22 cellular contexts compared by ENCODE assay signal in the genomic region with DNA sequence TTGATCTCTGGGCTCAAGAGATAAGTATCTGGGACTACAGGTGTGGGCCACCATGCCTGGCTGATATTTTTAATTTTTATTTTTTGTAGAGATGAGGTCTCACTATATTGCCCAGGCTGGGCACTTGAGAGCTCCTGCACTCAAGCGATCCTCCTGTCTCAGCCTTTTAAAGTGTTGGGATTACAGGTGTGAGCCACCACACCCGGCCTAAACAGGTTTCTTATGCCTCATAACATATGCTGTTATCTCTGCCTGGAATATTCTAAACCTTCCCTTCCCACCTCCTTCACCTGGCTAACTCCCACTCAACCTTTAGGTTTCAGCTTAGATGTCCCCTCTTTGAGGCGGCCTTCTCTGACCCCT. TPM values are rescaled to one million over a fixed set of nuclear protein-coding genes. Genes with fewer than 3 reads are reported as not detected.
"Had no signal": no experiment of that assay in that cellular context is flagged by ENCODE, and none has a peak within 500 bp of the region (broad histone marks: within the 10 kb centered on the region; RNA-seq: fewer than 3 reads in every experiment).

No MANE protein-coding gene starts in this region.

- H3K4me3 ChIP-seq: lower lobe of right lung, suprapubic skin, upper lobe of left lung had no signal

- H3K4me3 Mint-ChIP-seq: activated naive CD8-positive, alpha-beta T cell treated with anti-CD3 and anti-CD28 coated beads for 36 hours; central memory CD8-positive, alpha-beta T cell; effector memory CD8-positive, alpha-beta T cell; immature natural killer cell; naive thymus-derived CD8-positive, alpha-beta T cell; stimulated activated naive CD8-positive, alpha-beta T cell treated with anti-CD3 and anti-CD28 coated beads, Interleukin-15, Interleukin-2, amounts not matched to agents 100 ng/mL and 50 ng/mL, for 24 hours; T-cell had no signal

- H3K4me1 ChIP-seq: suprapubic skin had no signal

- H3K27me3 ChIP-seq: brain microvascular endothelial cell, suprapubic skin, upper lobe of left lung had no signal

- ATAC-seq: effector memory CD8-positive, alpha-beta T cell; lower lobe of right lung; naive thymus-derived CD8-positive, alpha-beta T cell; right cardiac atrium; T-cell had no signal

- H3K36me3 ChIP-seq: brain microvascular endothelial cell, suprapubic skin, upper lobe of left lung had no signal

- H3K4me1 Mint-ChIP-seq: activated naive CD8-positive, alpha-beta T cell treated with anti-CD3 and anti-CD28 coated beads for 36 hours; central memory CD8-positive, alpha-beta T cell; immature natural killer cell; T-cell had no signal

- H3K9me3 ChIP-seq: lower lobe of right lung, suprapubic skin, upper lobe of left lung had no signal

- H3K27ac ChIP-seq: brain microvascular endothelial cell, epithelial cell of prostate, lower lobe of right lung, suprapubic skin, upper lobe of left lung had no signal

- H3K36me3 Mint-ChIP-seq: activated naive CD8-positive, alpha-beta T cell treated with anti-CD3 and anti-CD28 coated beads for 36 hours; immature natural killer cell; naive thymus-derived CD8-positive, alpha-beta T cell; T-cell had no signal

- H3K27ac Mint-ChIP-seq: activated naive CD8-positive, alpha-beta T cell treated with anti-CD3 and anti-CD28 coated beads for 36 hours; effector memory CD8-positive, alpha-beta T cell; immature natural killer cell; naive thymus-derived CD8-positive, alpha-beta T cell; progenitor cell of endocrine pancreas; stimulated activated naive CD8-positive, alpha-beta T cell treated with anti-CD3 and anti-CD28 coated beads, Interleukin-15, Interleukin-2, amounts not matched to agents 100 ng/mL and 50 ng/mL, for 24 hours; T-cell had no signal

- DNase-seq: activated CD4-positive, alpha-beta T cell treated with anti-CD3 and anti-CD28 coated beads for 1 hour; activated CD4-positive, alpha-beta T cell treated with anti-CD3 and anti-CD28 coated beads, Interleukin-2, amount 50 U/mL, for 4 hours; activated gamma-delta T cell; activated naive CD8-positive, alpha-beta T cell treated with anti-CD3 and anti-CD28 coated beads for 36 hours; activated T-cell treated with anti-CD3 and anti-CD28 coated beads, Interleukin-2, amount 50 U/mL, for 1 hour; amygdala; brain microvascular endothelial cell; effector memory CD8-positive, alpha-beta T cell; foreskin melanocyte; immature natural killer cell; lower lobe of right lung; naive thymus-derived CD8-positive, alpha-beta T cell; occipital lobe; T-cell; T-helper 9 cell; upper lobe of left lung had no signal

- H3K27me3 Mint-ChIP-seq: activated naive CD8-positive, alpha-beta T cell treated with anti-CD3 and anti-CD28 coated beads for 36 hours; central memory CD8-positive, alpha-beta T cell; naive thymus-derived CD8-positive, alpha-beta T cell; progenitor cell of endocrine pancreas; stimulated activated naive CD8-positive, alpha-beta T cell treated with anti-CD3 and anti-CD28 coated beads, Interleukin-15, Interleukin-2, amounts not matched to agents 100 ng/mL and 50 ng/mL, for 24 hours; T-cell had no signal

- H3K9me3 Mint-ChIP-seq: activated naive CD8-positive, alpha-beta T cell treated with anti-CD3 and anti-CD28 coated beads for 36 hours; central memory CD8-positive, alpha-beta T cell; effector memory CD8-positive, alpha-beta T cell; immature natural killer cell; naive thymus-derived CD8-positive, alpha-beta T cell; stimulated activated naive CD8-positive, alpha-beta T cell treated with anti-CD3 and anti-CD28 coated beads, Interleukin-15, Interleukin-2, amounts not matched to agents 100 ng/mL and 50 ng/mL, for 24 hours; T-cell had no signal

RNA-seq across cellular contexts. Expression of a gene that starts 27.4 kb away (rescaled TPM):
- total RNA-seq: naive thymus-derived CD8-positive, alpha-beta T cell had no signal
